6 cellular contexts compared by ENCODE assay signal in the genomic region with DNA sequence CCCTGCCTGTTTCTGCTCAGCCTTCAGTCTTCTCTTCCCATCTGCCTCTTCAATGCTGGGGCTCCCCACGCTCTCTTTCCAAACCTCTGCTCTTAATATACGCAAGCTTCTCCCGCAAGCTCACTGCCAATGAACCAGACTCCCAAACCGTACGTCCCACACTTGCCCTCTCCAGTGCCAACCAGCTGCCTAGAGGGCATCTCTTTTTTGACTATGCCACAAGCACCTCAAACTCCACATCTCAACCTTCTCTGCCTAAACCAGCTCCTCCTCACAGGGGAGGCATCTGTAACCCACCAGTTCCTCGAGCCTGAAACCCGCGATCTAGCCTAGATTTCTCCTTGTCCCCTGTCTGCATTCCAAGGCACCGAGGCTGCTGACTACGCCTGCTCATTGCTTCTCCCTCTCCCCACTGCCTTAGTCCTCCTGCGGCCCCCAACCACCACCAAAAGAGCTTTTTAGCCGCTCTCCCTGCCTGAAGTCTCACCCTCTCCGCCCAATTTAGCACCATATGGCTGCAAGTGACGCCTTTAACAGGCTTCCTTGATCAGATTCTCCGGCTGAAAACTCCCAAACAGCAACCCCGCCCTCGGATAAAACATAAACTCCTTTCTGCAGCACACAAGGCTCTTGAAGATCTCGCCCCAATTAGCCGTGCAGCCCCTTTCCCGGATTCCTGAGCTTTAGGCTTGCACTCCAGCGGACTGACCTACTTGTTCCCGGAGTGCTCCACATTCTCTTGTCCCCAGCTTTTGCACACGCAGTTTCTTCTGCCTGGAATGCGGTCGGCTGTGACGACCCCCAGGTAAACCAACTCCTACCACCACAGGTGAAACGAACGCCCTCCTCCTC. TPM values are rescaled to one million over a fixed set of nuclear protein-coding genes. Genes with fewer than 3 reads are reported as not detected.
A peak's percentile ranks its signal among the peaks of the same experiment; 100 is the strongest.
DNase-seq lines count a peak whose midpoint lies in the region; TF ChIP-seq lines count a peak whose summit lies in the region.

No MANE protein-coding gene starts in this region.

- H3K9me3 ChIP-seq in AG04450 (ENCODE audit: control insufficient read depth, insufficient read depth, low read length): no peaks in the 10 kb centered on the region

- H3K4me3 ChIP-seq in AG04450 (ENCODE audit: low read depth, low read length) (peak overlapping the region; percentile 80), epithelial cell of esophagus (ENCODE audit: low read length) (peak overlapping the region; percentile 77), skin epidermis (peak overlapping the region; percentile 78 to 91 (median 87))

- H3K27ac ChIP-seq in AG04450 (ENCODE audit: low read depth, low read length): peak overlapping the region; percentile 2
- peak overlapping the region in 10 of 21 experiments; percentile 30 to 94 (median 90) for H3K27ac ChIP-seq in skin epidermis

- POLR2A ChIA-PET in AG04450 (lab: Yijun Ruan, JAX): interaction anchor here (0.6 to 2.1 kb wide), 2 partner anchors 49 to 122 kb away, joined by 3 to 6 read pairs; a partner anchor contains a TSS

- no peaks in the 10 kb centered on the region for H3K27me3 ChIP-seq in AG04450 (ENCODE audit: control insufficient read depth, insufficient read depth, low read length)

- DNase-seq in AG04450 (ENCODE audit: low read depth, low spot score) (no peak), NCI-H2227 (lab: John Stamatoyannopoulos, UW; ENCODE audit: unreplicated experiment) (peak; percentile 21), epithelial cell of esophagus (ENCODE audit: low read depth) (no peak), NCI-H345 treated with DMSO at 0.1 percent for 48 hours (lab: John Stamatoyannopoulos, UW; ENCODE audit: unreplicated experiment) (no peak)
- DNase-seq in stimulated activated CD4-positive, alpha-beta T cell treated with anti-CD3 and anti-CD28 coated beads, Interleukin-4, amount 100 ng/mL, for 4 hours: no peak

- CTCF ChIA-PET in AG04450 (lab: Charles Lee): interaction anchor here (1.0 kb wide), 1 partner anchor 57 kb away, joined by 3 read pairs; no protein-coding TSS in a partner anchor

- TF ChIP-seq CTCF in AG04450 (IDR thresholded peaks at IDR 0.05; ENCODE audit: low read depth, low read length): no peak
- TF ChIP-seq CTCF in epithelial cell of esophagus (IDR thresholded peaks at IDR 0.05; ENCODE audit: insufficient read depth, low read depth, low read length, missing control alignments): no peak

RNA-seq across cellular contexts. Expression of a gene that starts 1.5 kb away (rescaled TPM):
- polyA plus RNA-seq in AG04450 (2011; rRNA removed): 32.3 and 42.5 TPM in 2 replicates
- 33.8 and 39.1 TPM in 2 replicates for polyA minus RNA-seq in AG04450 (2011; rRNA and poly(A)+ RNA removed)

RNA-seq across cellular contexts. Expression of a gene that starts 48.3 kb away (rescaled TPM):
- 36.0 and 42.7 TPM in 2 replicates for polyA plus RNA-seq in AG04450 (2011; rRNA removed)
- 44.3 and 51.2 TPM in 2 replicates for polyA minus RNA-seq in AG04450 (2011; rRNA and poly(A)+ RNA removed)

RNA-seq across cellular contexts. Expression of a gene that starts 48.7 kb away (rescaled TPM):
- 92.4 and 101 TPM in 2 replicates for polyA plus RNA-seq in AG04450 (2011; rRNA removed)
- 57.0 and 65.5 TPM in 2 replicates for polyA minus RNA-seq in AG04450 (2011; rRNA and poly(A)+ RNA removed)

RNA-seq across cellular contexts. Expression of a gene that starts 55.8 kb away (rescaled TPM):
- 19.6 and 24.5 TPM in 2 replicates for polyA plus RNA-seq in AG04450 (2011; rRNA removed)
- polyA minus RNA-seq in AG04450 (2011; rRNA and poly(A)+ RNA removed): 24.4 and 28.9 TPM in 2 replicates
